In the genomic region with DNA sequence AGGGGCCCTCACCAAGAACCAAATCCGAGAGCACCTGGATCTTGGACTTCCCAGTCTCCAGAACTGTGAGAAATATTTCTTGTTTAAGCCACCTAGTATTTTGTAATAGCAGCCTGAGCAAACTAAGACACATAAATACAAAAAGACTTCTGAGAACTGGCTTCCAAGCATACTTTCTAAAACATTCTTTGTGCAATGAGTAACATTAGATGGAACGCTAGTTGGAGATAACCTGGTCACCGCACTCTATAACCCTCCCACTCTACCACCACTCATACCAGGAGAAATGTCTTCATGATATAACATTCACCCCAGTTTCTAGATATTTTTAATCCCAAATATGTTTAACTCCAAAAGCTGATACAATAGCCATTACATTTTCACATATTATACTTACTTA, we compare ENCODE assay signal across 16 cellular contexts.
DNase-seq lines count a peak whose midpoint lies in the region; ATAC-seq, FAIRE-seq and TF ChIP-seq lines count a peak whose summit lies in the region.
"Had no signal": no experiment of that assay in that cellular context is flagged by ENCODE, and none has a peak within 500 bp of the region (broad histone marks: within the 10 kb centered on the region; RNA-seq: fewer than 3 reads in every experiment).

No MANE protein-coding gene starts in this region.

- FAIRE-seq in GM12892 (lab: Jason Lieb, UNC) (peak; percentile 50), GM12891 (lab: Jason Lieb, UNC) (no peak)

- H3K4me3 ChIP-seq in AG04449 (ENCODE audit: low read depth, low read length), result no peak overlapping the region
- no peak overlapping the region for H3K4me3 ChIP-seq in adipocyte (ENCODE audit: low read length)
- H3K4me3 ChIP-seq in fibroblast of pulmonary artery (replicated peaks; ENCODE audit: low read depth, low read length), result no peak overlapping the region
- H3K4me3 ChIP-seq in BE2C (ENCODE audit: low read depth, low read length), result no peak overlapping the region

- POLR2A ChIA-PET in AG04449 (lab: Yijun Ruan, JAX), result no interaction called here

- H3K4me1 ChIP-seq in adipocyte (ENCODE audit: control insufficient read depth, insufficient read depth, low read length), result no peaks in the 10 kb centered on the region
- H3K4me1 ChIP-seq in BE2C, result no peaks in the 10 kb centered on the region

- no peak for TF ChIP-seq CTCF in AG04449 (IDR thresholded peaks at IDR 0.05; ENCODE audit: insufficient read depth, low read length, missing control alignments)
- no peak for TF ChIP-seq CTCF in fibroblast of pulmonary artery (IDR thresholded peaks at IDR 0.05; ENCODE audit: low read length, missing control alignments)
- no peak for TF ChIP-seq CTCF in BE2C (IDR thresholded peaks at IDR 0.05; ENCODE audit: low read depth, low read length)

- H3K9me3 ChIP-seq in adipocyte (ENCODE audit: control insufficient read depth, low read length) (no peaks in the 10 kb centered on the region), BE2C (no peaks in the 10 kb centered on the region)

- ATAC-seq in GM21786 (IDR thresholded peaks at IDR 0.05; ENCODE audit: unreplicated experiment), result no peak
- ATAC-seq: Panc1, Right ventricle myocardium inferior had no signal

- no peaks in the 10 kb centered on the region for H3K27me3 ChIP-seq in adipocyte (replicated peaks; ENCODE audit: control insufficient read depth, insufficient read depth, low read length)
- H3K27me3 ChIP-seq in BE2C, result no peaks in the 10 kb centered on the region

- peak; percentile 26 for DNase-seq in AG04449 (ENCODE audit: low read depth, low spot score)
- DNase-seq in GM12892 (ENCODE audit: insufficient read length), result no peak
- DNase-seq in adipocyte (ENCODE audit: low read depth), result peak; percentile 31
- peak; percentile 30 for DNase-seq in fibroblast of pulmonary artery (ENCODE audit: low read depth)
- no peak for DNase-seq in OCI-M2 (lab: John Stamatoyannopoulos, UW; ENCODE audit: unreplicated experiment)
- no peak for DNase-seq in BE2C
- DNase-seq in GM12891 (ENCODE audit: insufficient read length, low spot score), result no peak
- DNase-seq: AML-193, GDM1, H7, MV-4-11, NCI-H1436, NCI-H345 had no signal

- peaks cover 7% of the 10 kb centered on the region for H3K36me3 ChIP-seq in adipocyte (ENCODE audit: control insufficient read depth, insufficient read depth, low read length, severe bottlenecking)
- H3K36me3 ChIP-seq in BE2C, result no peaks in the 10 kb centered on the region

- CTCF ChIA-PET in AG04449 (lab: Yijun Ruan, JAX), result no interaction called here

- no peak overlapping the region for H3K9ac ChIP-seq in adipocyte (ENCODE audit: low read length)

- no peak for TF ChIP-seq POLR2A in GM12892 (IDR thresholded peaks at IDR 0.05; ENCODE audit: low read depth, low read length)
- no peak for TF ChIP-seq POLR2A in GM12891 (IDR thresholded peaks at IDR 0.05; ENCODE audit: low read depth, low read length)

TF ChIP-seq in GM12891, 5 proteins besides CTCF, POLR2A, EP300 and RAD21:
- TF ChIP-seq SPI1 (IDR thresholded peaks at IDR 0.05; ENCODE audit: low read depth, low read length) (no peak), POLR2AphosphoS5 (IDR thresholded peaks at IDR 0.05; ENCODE audit: low read depth, low read length) (no peak), TAF1 (IDR thresholded peaks at IDR 0.05; ENCODE audit: low read depth, low read length) (no peak), POU2F2 (IDR thresholded peaks at IDR 0.05; ENCODE audit: low read depth, low read length) (no peak), PAX5 (IDR thresholded peaks at IDR 0.05; ENCODE audit: insufficient read depth, low read length, severe bottlenecking) (no peak)

Comparison
In these comparisons a context has a peak if more than half of its experiments do, and no peak if none do; other contexts are left out.
1. DNase-seq: peak in AG04449 (single experiment), adipocyte (single experiment) and fibroblast of pulmonary artery (single experiment); none in GM12892 (single experiment), OCI-M2 (single experiment), BE2C (single experiment) and GM12891 (single experiment).